14 cellular contexts compared by ENCODE assay signal in genomic region chr1:113768916-113769598, GRCh38. TPM values are rescaled to one million over a fixed set of nuclear protein-coding genes. Genes with fewer than 3 reads are reported as not detected.
DNase-seq lines count a peak whose midpoint lies in the region; ATAC-seq and TF ChIP-seq lines count a peak whose summit lies in the region.
"Had no signal": no experiment of that assay in that cellular context is flagged by ENCODE, and none has a peak within 500 bp of the region (broad histone marks: within the 10 kb centered on the region; RNA-seq: fewer than 3 reads in every experiment).

No MANE protein-coding gene starts in this region.

- peaks cover 42% of the 10 kb centered on the region for H3K4me1 Mint-ChIP-seq in activated T-helper 17 cell treated with anti-CD3 and anti-CD28 coated beads, Interleukin-2, amount 50 U/mL, for 72 hours
- peaks cover 14 to 28% (median 27%) of the 10 kb centered on the region in 4 donors for H3K4me1 Mint-ChIP-seq in naive thymus-derived CD8-positive, alpha-beta T cell
- H3K4me1 Mint-ChIP-seq in type B pancreatic cell (ENCODE audit: unreplicated experiment), result peaks cover 6% of the 10 kb centered on the region

- H3K9ac ChIP-seq in DND-41 (ENCODE audit: low read depth, low read length), result no peak overlapping the region
- H3K9ac ChIP-seq in HUES64 (ENCODE audit: low read depth, low read length), result no peak overlapping the region

- H3K79me2 ChIP-seq in DND-41 (ENCODE audit: insufficient read depth, low read length), result peaks cover 42% of the 10 kb centered on the region

- H3K4me3 ChIP-seq in DND-41 (ENCODE audit: low read depth in 1 of 2, low read length in 2 of 2) (no peak overlapping the region), HUES64 (ENCODE audit: low read length) (0 out of 2 replicates have a peak overlapping the region, but pooled peaks have one; percentile 20)
- H3K4me3 ChIP-seq: body of pancreas, SJSA1, skin epidermis, suprapubic skin had no signal

- no peak overlapping the region for H3K4me2 ChIP-seq in DND-41 (ENCODE audit: insufficient read depth, low read length)

- ATAC-seq in DND-41 (ENCODE audit: insufficient read depth, low read depth), result no peak
- no peak for ATAC-seq in activated T-helper 17 cell treated with anti-CD3 and anti-CD28 coated beads, Interleukin-2, amount 50 U/mL, for 72 hours (replicated peaks)
- ATAC-seq in naive thymus-derived CD8-positive, alpha-beta T cell, result no peak
- no peak for ATAC-seq in GM18519 (IDR thresholded peaks at IDR 0.05; ENCODE audit: low FRiP score, unreplicated experiment)
- ATAC-seq: activated T-cell treated with anti-CD3 and anti-CD28 coated beads, Interleukin-2, amount 50 U/mL, for 4 hours; body of pancreas had no signal

- no peaks in the 10 kb centered on the region for H3K9me3 Mint-ChIP-seq in activated T-helper 17 cell treated with anti-CD3 and anti-CD28 coated beads, Interleukin-2, amount 50 U/mL, for 72 hours
- no peaks in the 10 kb centered on the region for H3K9me3 Mint-ChIP-seq in naive thymus-derived CD8-positive, alpha-beta T cell
- H3K9me3 Mint-ChIP-seq in type B pancreatic cell, result no peaks in the 10 kb centered on the region
- H3K9me3 Mint-ChIP-seq: activated T-cell treated with anti-CD3 and anti-CD28 coated beads, Interleukin-2, amount 50 U/mL, for 4 hours had no signal

- H3K4me1 ChIP-seq in DND-41 (ENCODE audit: insufficient read depth, low read length) (0 out of 2 replicates have a peak, but pooled peaks cover 4% of the 10 kb centered on the region), HUES64 (ENCODE audit: insufficient read depth, low read length) (peaks cover 60% of the 10 kb centered on the region)
- H3K4me1 ChIP-seq: SJSA1 had no signal

- H3K9me3 ChIP-seq in DND-41 (ENCODE audit: insufficient read depth, low read length, severe bottlenecking) (no peaks in the 10 kb centered on the region), HUES64 (ENCODE audit: insufficient read depth, low read depth, low read length) (no peaks in the 10 kb centered on the region)
- H3K9me3 ChIP-seq: body of pancreas, SJSA1, suprapubic skin had no signal

- POLR2A ChIA-PET in naive thymus-derived CD8-positive, alpha-beta T cell (lab: Charles Lee), result interaction anchor here (0.8 to 1.3 kb wide), 2 partner anchors 9 to 10 kb away, joined by 3 read pairs; no protein-coding TSS in a partner anchor

- peaks cover 68% of the 10 kb centered on the region for H3K36me3 ChIP-seq in DND-41 (ENCODE audit: insufficient read depth, low read length)
- H3K36me3 ChIP-seq in HUES64 (ENCODE audit: insufficient read depth, low read length), result peaks cover 44% of the 10 kb centered on the region

- H2AFZ ChIP-seq in DND-41 (ENCODE audit: low read depth, low read length), result no peak overlapping the region

- no peaks in the 10 kb centered on the region for H3K27me3 Mint-ChIP-seq in activated T-helper 17 cell treated with anti-CD3 and anti-CD28 coated beads, Interleukin-2, amount 50 U/mL, for 72 hours
- no peaks in the 10 kb centered on the region for H3K27me3 Mint-ChIP-seq in naive thymus-derived CD8-positive, alpha-beta T cell
- H3K27me3 Mint-ChIP-seq in type B pancreatic cell, result no peaks in the 10 kb centered on the region

- H3K27me3 ChIP-seq in DND-41 (ENCODE audit: insufficient read depth, low read length, poor library complexity) (no peaks in the 10 kb centered on the region), HUES64 (ENCODE audit: insufficient read depth, low read length) (no peaks in the 10 kb centered on the region)
- H3K27me3 ChIP-seq: body of pancreas, SJSA1, suprapubic skin had no signal

- DNase-seq in DND-41, result no peak
- no peak for DNase-seq in naive thymus-derived CD8-positive, alpha-beta T cell
- no peak for DNase-seq in NCI-H2227 treated with DMSO at 0.1 percent for 48 hours (lab: John Stamatoyannopoulos, UW)
- DNase-seq in type B pancreatic cell (ENCODE audit: extremely low spot score, unreplicated experiment), result no peak
- DNase-seq: activated T-cell treated with anti-CD3 and anti-CD28 coated beads, Interleukin-2, amount 50 U/mL, for 4 hours; body of pancreas; NCI-H1694; NCI-H748 treated with DMSO at 0.1 percent for 48 hours had no signal

- peaks cover 95% of the 10 kb centered on the region for H3K36me3 Mint-ChIP-seq in activated T-helper 17 cell treated with anti-CD3 and anti-CD28 coated beads, Interleukin-2, amount 50 U/mL, for 72 hours (ENCODE audit: low read depth)
- H3K36me3 Mint-ChIP-seq in naive thymus-derived CD8-positive, alpha-beta T cell, result peaks cover 5 to 83% (median 8%) of the 10 kb centered on the region in 3 donors
- H3K36me3 Mint-ChIP-seq in type B pancreatic cell, result peaks cover 25% of the 10 kb centered on the region

- no peaks in the 10 kb centered on the region for H4K20me1 ChIP-seq in DND-41 (ENCODE audit: insufficient read depth, low read length)

- peak overlapping the region; percentile 1 for H3K27ac Mint-ChIP-seq in activated T-helper 17 cell treated with anti-CD3 and anti-CD28 coated beads, Interleukin-2, amount 50 U/mL, for 72 hours
- H3K27ac Mint-ChIP-seq in naive thymus-derived CD8-positive, alpha-beta T cell, result peak overlapping the region in 9 of 10 donors; percentile 10 to 82 (median 61)
- no peak overlapping the region for H3K27ac Mint-ChIP-seq in type B pancreatic cell

- H3K4me3 Mint-ChIP-seq in activated T-helper 17 cell treated with anti-CD3 and anti-CD28 coated beads, Interleukin-2, amount 50 U/mL, for 72 hours, result peak overlapping the region; percentile 12
- H3K4me3 Mint-ChIP-seq in naive thymus-derived CD8-positive, alpha-beta T cell, result no peak overlapping the region
- no peak overlapping the region for H3K4me3 Mint-ChIP-seq in type B pancreatic cell
- H3K4me3 Mint-ChIP-seq: activated T-cell treated with anti-CD3 and anti-CD28 coated beads, Interleukin-2, amount 50 U/mL, for 4 hours had no signal

- WGBS in HUES64, result 31% methylated on average over 1 of the region's 1 CpG

- no peak for TF ChIP-seq CTCF in DND-41 (IDR thresholded peaks at IDR 0.05; ENCODE audit: borderline replicate concordance, extremely low read depth, low read length, poor library complexity, severe bottlenecking)
- TF ChIP-seq CTCF in type B pancreatic cell (conservative IDR thresholded peaks at IDR 0.05), result no peak

- peak overlapping the region; percentile 45; the same call in 1 of the 2 replicates for H3K27ac ChIP-seq in DND-41 (ENCODE audit: low read length)
- H3K27ac ChIP-seq in HUES64 (ENCODE audit: low read depth, low read length), result peak overlapping the region; percentile 65; the same call in 1 of the 2 replicates
- H3K27ac ChIP-seq: body of pancreas, SJSA1, skin epidermis, suprapubic skin had no signal

RNA-seq across cellular contexts. Expression of gene PHTF1, which starts 9.8 kb away (rescaled TPM):
- polyA plus RNA-seq in HUES64 (2013, experiment 1 of 2), result 32.2 TPM
- 32.1 TPM for polyA plus RNA-seq in HUES64 (2013, experiment 2 of 2)
- total RNA-seq in activated T-helper 17 cell treated with anti-CD3 and anti-CD28 coated beads, Interleukin-2, amount 50 U/mL, for 72 hours, result 10 to 100 TPM; 19.5 to 24.8 TPM
- 1 to 10 TPM; 7.7 to 9.9 TPM for total RNA-seq in naive thymus-derived CD8-positive, alpha-beta T cell
- polyA plus RNA-seq in naive thymus-derived CD8-positive, alpha-beta T cell, result 1 to 10 TPM; 1.9 to 4.3 (median 3.1) TPM
- total RNA-seq in type B pancreatic cell (ENCODE audit: low replicate concordance), result 17.7 and 27.1 TPM in 2 replicates

RNA-seq across cellular contexts. Expression of gene RSBN1, which starts 43.2 kb away (rescaled TPM):
- 7.7 TPM for polyA plus RNA-seq in HUES64 (2013, experiment 1 of 2)
- 10.5 TPM for polyA plus RNA-seq in HUES64 (2013, experiment 2 of 2)
- 10 to 100 TPM; 22.2 to 47.4 TPM for total RNA-seq in activated T-helper 17 cell treated with anti-CD3 and anti-CD28 coated beads, Interleukin-2, amount 50 U/mL, for 72 hours
- 10 to 100 TPM; 53.6 to 56.3 TPM for total RNA-seq in naive thymus-derived CD8-positive, alpha-beta T cell
- polyA plus RNA-seq in naive thymus-derived CD8-positive, alpha-beta T cell, result 10 to 100 TPM; 34.8 to 39.1 (median 37.5) TPM
- total RNA-seq in type B pancreatic cell (ENCODE audit: low replicate concordance), result 18.8 and 21.2 TPM in 2 replicates
